9 cellular contexts compared by ENCODE assay signal in genomic region chr6:134065706-134066105, GRCh38. TPM values are rescaled to one million over a fixed set of nuclear protein-coding genes. Genes with fewer than 3 reads are reported as not detected.
DNase-seq lines count a peak whose midpoint lies in the region; ATAC-seq and TF ChIP-seq lines count a peak whose summit lies in the region.
"Had no signal": no experiment of that assay in that cellular context is flagged by ENCODE, and none has a peak within 500 bp of the region (broad histone marks: within the 10 kb centered on the region; RNA-seq: fewer than 3 reads in every experiment).

No MANE protein-coding gene starts in this region.

- peaks cover 13% of the 10 kb centered on the region for H3K4me1 ChIP-seq in PC-3 (ENCODE audit: insufficient read depth, low read length)

- no peak overlapping the region for H3K27ac ChIP-seq in PC-3 (ENCODE audit: low read length)

- H4K20me1 ChIP-seq in PC-3 (ENCODE audit: low read length) = no peaks in the 10 kb centered on the region

- 50 to 55% methylated on average over 2 of the region's 2 CpGs for WGBS in lower leg skin, 2 donors

- intact Hi-C loops in PC-3 (cut with micrococcal nuclease) (loop anchor here (2.0 kb wide), 1 partner anchor 31 kb away; no protein-coding TSS in a partner anchor), lower leg skin (cut with DNase I; ENCODE audit: low total_unique reads) (no loop called here)

- no peak for DNase-seq in AG09309 (ENCODE audit: low read depth)
- peak; percentile 41 for DNase-seq in PC-3
- peak; percentile 34 for DNase-seq in germinal center (ENCODE audit: low spot score)
- no peak for DNase-seq in lower leg skin (ENCODE audit: low spot score in 2 of 2)
- no peak for DNase-seq in activated effector memory CD4-positive, alpha-beta T cell treated with anti-CD3 and anti-CD28 coated beads, Interleukin-2, amount 50 U/mL, for 16 hours
- DNase-seq in activated naive CD4-positive, alpha-beta T cell treated with anti-CD3 and anti-CD28 coated beads, Interleukin-2, amount 50 U/mL, for 16 hours = no peak
- no peak for DNase-seq in effector CD8-positive, alpha-beta T cell (lab: John Stamatoyannopoulos, UW)

- H3K9ac ChIP-seq in PC-3 (ENCODE audit: low read length) = no peak overlapping the region

- TF ChIP-seq CTCF in AG09309 (IDR thresholded peaks at IDR 0.05; ENCODE audit: control insufficient read depth, insufficient read depth, low read depth, low read length, missing control alignments) (peak; percentile 30), PC-3 (conservative IDR thresholded peaks at IDR 0.05; ENCODE audit: low read depth, low read length) (peak; percentile 57), lower leg skin (IDR thresholded peaks at IDR 0.05) (no peak)

- no peak overlapping the region for H3K4me2 ChIP-seq in PC-3 (ENCODE audit: low read length)

- H3K79me2 ChIP-seq in PC-3 (ENCODE audit: low read length) = no peaks in the 10 kb centered on the region

- POLR2A ChIA-PET in PC-3 (lab: Charles Lee; ENCODE audit: unreplicated experiment) = no interaction called here

- no peaks in the 10 kb centered on the region for H3K9me2 ChIP-seq in PC-3 (replicated peaks; ENCODE audit: low read length)

- H3K9me3 ChIP-seq in PC-3 (ENCODE audit: low read length) = no peaks in the 10 kb centered on the region

- peak; percentile 48 for ATAC-seq in GM18867 (IDR thresholded peaks at IDR 0.05; ENCODE audit: unreplicated experiment)
- ATAC-seq in PC-3 = no peak
- ATAC-seq: T-cell had no signal

- H2AFZ ChIP-seq in PC-3 (ENCODE audit: low read length) = no peak overlapping the region

- no peak for TF ChIP-seq POLR2A in lower leg skin (IDR thresholded peaks at IDR 0.05)

- H3K4me3 ChIP-seq in AG09309 (ENCODE audit: control insufficient read depth, low read depth, low read length) = no peak overlapping the region
- no peak overlapping the region for H3K4me3 ChIP-seq in PC-3 (ENCODE audit: low read length)
- H3K4me3 ChIP-seq in lower leg skin (ENCODE audit: low read depth, poor library complexity, severe bottlenecking) = no peak overlapping the region

- CTCF ChIA-PET in PC-3 (lab: Charles Lee) = no interaction called here

- no TSS peak for BruUV-seq in PC-3 (replicated peaks; lab: Mats Ljungman, UMichigan)

- no peaks in the 10 kb centered on the region for H3F3A ChIP-seq in PC-3 (ENCODE audit: low read length, unreplicated experiment)

- no peaks in the 10 kb centered on the region for H3K36me3 ChIP-seq in PC-3 (ENCODE audit: low read depth, low read length)

- H3K27me3 ChIP-seq in PC-3 (ENCODE audit: low read length) = no peaks in the 10 kb centered on the region

RNA-seq across cellular contexts. Expression of gene SLC2A12, which starts 13.3 kb away (rescaled TPM):
- total RNA-seq in PC-3 (2014; rRNA removed) (0.81 and 1.3 TPM in 2 replicates), lower leg skin (1 to 10 TPM; 5.9 to 10.0 (median 7.4) TPM)

Comparison
In these comparisons a context has a peak if more than half of its experiments do, and no peak if none do; other contexts are left out.
1. DNase-seq: peak in PC-3 (single experiment) and germinal center (single experiment); none in AG09309 (single experiment), lower leg skin (0 of 2), activated effector memory CD4-positive, alpha-beta T cell treated with anti-CD3 and anti-CD28 coated beads, Interleukin-2, amount 50 U/mL, for 16 hours (single experiment), activated naive CD4-positive, alpha-beta T cell treated with anti-CD3 and anti-CD28 coated beads, Interleukin-2, amount 50 U/mL, for 16 hours (single experiment) and effector CD8-positive, alpha-beta T cell (single experiment).
2. CTCF ChIP-seq: peak in AG09309 (single experiment) and PC-3 (single experiment); none in lower leg skin (0 of 3).